Comparison of ENCODE assay signal across 8 cellular contexts in genomic region chrX:136146614-136147319, GRCh38. TPM values are rescaled to one million over a fixed set of nuclear protein-coding genes. Genes with fewer than 3 reads are reported as not detected.
A peak's percentile ranks its signal among the peaks of the same experiment; 100 is the strongest.
DNase-seq lines count a peak whose midpoint lies in the region; ATAC-seq and TF ChIP-seq lines count a peak whose summit lies in the region.

No MANE protein-coding gene starts in this region.

- H3K27ac ChIP-seq in BLaER1 (peak overlapping the region; percentile 68), HUES6 (ENCODE audit: low read depth, low read length) (no peak overlapping the region)

- no peaks in the 10 kb centered on the region; the same call in 1 of the 2 replicates for H3K9me3 ChIP-seq in BLaER1
- no peaks in the 10 kb centered on the region for H3K9me3 ChIP-seq in HUES6 (ENCODE audit: control insufficient read depth, insufficient read depth, low read depth, low read length)

- H3K36me3 ChIP-seq in BLaER1 (no peaks in the 10 kb centered on the region), HUES6 (ENCODE audit: control insufficient read depth, insufficient read depth, low read length) (no peaks in the 10 kb centered on the region)

- H4K20me1 ChIP-seq in BLaER1 = peaks cover 28% of the 10 kb centered on the region; the same call in 1 of the 2 replicates

- H3K27me3 Mint-ChIP-seq in osteocyte (ENCODE audit: unreplicated experiment) = no peaks in the 10 kb centered on the region

- H3K36me3 Mint-ChIP-seq in osteocyte (ENCODE audit: unreplicated experiment) = peaks cover 10% of the 10 kb centered on the region

- peak overlapping the region; percentile 68 for H3K4me2 ChIP-seq in BLaER1

- H3K4me3 Mint-ChIP-seq in osteocyte (ENCODE audit: unreplicated experiment) = peak overlapping the region; percentile 76

- ATAC-seq in HG03469 (IDR thresholded peaks at IDR 0.05; ENCODE audit: unreplicated experiment) (no peak), HG02623 (IDR thresholded peaks at IDR 0.05; ENCODE audit: unreplicated experiment) (no peak)

- peaks cover 56% of the 10 kb centered on the region for H3K27me3 ChIP-seq in BLaER1
- peaks cover 43% of the 10 kb centered on the region for H3K27me3 ChIP-seq in HUES6 (ENCODE audit: control insufficient read depth, insufficient read depth, low read length)

- peaks cover 17% of the 10 kb centered on the region for H3K9me3 Mint-ChIP-seq in osteocyte (ENCODE audit: unreplicated experiment)

- peaks cover 16% of the 10 kb centered on the region for H3K4me1 Mint-ChIP-seq in osteocyte (ENCODE audit: unreplicated experiment)

- H3K4me3 ChIP-seq in BLaER1 (peak overlapping the region; percentile 73), HUES6 (ENCODE audit: low read depth, low read length) (peak overlapping the region; percentile 83), fibroblast of pulmonary artery (replicated peaks; ENCODE audit: low read depth, low read length) (peak overlapping the region; percentile 58)

- H3K4me1 ChIP-seq in BLaER1 (peaks cover 17% of the 10 kb centered on the region), HUES6 (ENCODE audit: control insufficient read depth, insufficient read depth, low read length) (peaks cover 8% of the 10 kb centered on the region)

- TF ChIP-seq CTCF in fibroblast of pulmonary artery (IDR thresholded peaks at IDR 0.05; ENCODE audit: low read length, missing control alignments) (no peak), osteocyte (IDR thresholded peaks at IDR 0.05) (no peak)

- H3K9ac ChIP-seq in BLaER1 (peak overlapping the region; percentile 76), HUES6 (ENCODE audit: low read length) (peak overlapping the region; percentile 38)

- H3K27ac Mint-ChIP-seq in osteocyte (ENCODE audit: unreplicated experiment) = peak overlapping the region; percentile 90

- DNase-seq in activated T-cell treated with anti-CD3 and anti-CD28 coated beads for 48 hours (ENCODE audit: low read depth) (peak; percentile 12), fibroblast of pulmonary artery (ENCODE audit: low read depth) (no peak), osteocyte (ENCODE audit: extremely low spot score, unreplicated experiment) (peak; percentile 86), NCI-H2029 (lab: John Stamatoyannopoulos, UW) (no peak)

RNA-seq across cellular contexts. Expression of gene FHL1, which starts 0.6 kb away (rescaled TPM):
- 1,613 and 1,725 TPM in 2 replicates for total RNA-seq in osteocyte

Comparison
In these comparisons a context has a peak if more than half of its experiments do, and no peak if none do; other contexts are left out.
1. DNase-seq: peak in activated T-cell treated with anti-CD3 and anti-CD28 coated beads for 48 hours (single experiment) and osteocyte (single experiment); none in fibroblast of pulmonary artery (single experiment) and NCI-H2029 (single experiment).
2. Peak in every context shown above with its lines, with median percentiles within 50 percentile points of each other: H3K4me3 ChIP-seq.